6 cellular contexts compared by ENCODE assay signal in the genomic region with DNA sequence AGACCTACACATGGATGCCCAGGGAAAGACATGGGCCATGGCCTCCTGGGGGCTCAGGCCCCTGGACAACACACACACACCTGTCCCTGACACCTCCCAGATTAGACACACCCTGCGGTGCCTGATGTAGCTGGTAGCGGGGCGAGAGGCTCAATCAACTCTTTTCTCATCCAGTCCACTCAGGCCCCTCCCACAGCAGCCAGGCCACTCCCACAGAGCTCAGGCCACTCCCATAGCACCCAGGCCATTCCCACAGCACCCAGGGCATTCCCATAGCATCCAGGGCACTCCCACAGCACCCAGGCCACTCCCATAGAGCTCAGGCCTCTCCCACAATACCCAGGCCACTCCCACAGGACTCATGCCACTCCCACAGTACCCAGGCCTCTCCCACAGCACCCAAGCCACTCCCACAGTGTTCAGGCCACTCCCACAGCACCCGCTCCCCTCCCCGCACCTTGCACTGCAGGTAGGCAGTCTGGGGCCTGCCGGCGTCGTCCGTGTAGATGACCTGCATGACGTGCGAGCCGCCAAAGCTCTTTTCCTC. TPM values are rescaled to one million over a fixed set of nuclear protein-coding genes. Genes with fewer than 3 reads are reported as not detected.
DNase-seq lines count a peak whose midpoint lies in the region; ATAC-seq, FAIRE-seq and TF ChIP-seq lines count a peak whose summit lies in the region.
"Not testable (repeated sequence)": the region's sequence is repeated elsewhere in the genome, so short reads cannot be mapped to it uniquely, and the experiment has no call there.

No MANE protein-coding gene starts in this region.

- H3K27ac ChIP-seq in K562 (ENCODE audit: extremely low read depth, low read depth, low read length); naive thymus-derived CD4-positive, alpha-beta T cell (ENCODE audit: low read depth, low read length); tibial nerve: not testable (repeated sequence)

- not testable (repeated sequence) for H3K9me3 Mint-ChIP-seq in activated CD4-positive, alpha-beta T cell treated with anti-CD3 and anti-CD28 coated beads for 36 hours (ENCODE audit: low read depth); naive thymus-derived CD4-positive, alpha-beta T cell

- not testable (repeated sequence) for H3K4me2 ChIP-seq in K562 (ENCODE audit: insufficient read depth, low read length)

- peak; percentile 68 for DNase-seq in activated CD4-positive, alpha-beta T cell treated with anti-CD3 and anti-CD28 coated beads for 36 hours
- not testable (repeated sequence) for DNase-seq in K562 (ENCODE audit: extremely low read depth in 1 of 4, low spot score in 3 of 4)
- DNase-seq in naive thymus-derived CD4-positive, alpha-beta T cell, result peak in 8 of 9 donors; percentile 45 to 77 (median 58)
- peak; percentile 2 to 14 for DNase-seq in tibial nerve (ENCODE audit: low spot score in 2 of 2)

- not testable (repeated sequence) for H4K20me1 ChIP-seq in K562 (replicated peaks; ENCODE audit: control insufficient read depth, insufficient read depth, low read length)

- H3K27me3 ChIP-seq in K562 (ENCODE audit: control insufficient read depth in 2 of 2, insufficient read depth in 2 of 2, low read length in 2 of 2); naive thymus-derived CD4-positive, alpha-beta T cell (ENCODE audit: control insufficient read depth in 2 of 2, insufficient read depth in 2 of 2, low read length in 2 of 2); tibial nerve: not testable (repeated sequence)

- intact Hi-C loops in activated CD4-positive, alpha-beta T cell treated with anti-CD3 and anti-CD28 coated beads for 36 hours (cut with DNase I, micrococcal nuclease); K562 (cut with micrococcal nuclease); naive thymus-derived CD4-positive, alpha-beta T cell (cut with micrococcal nuclease): not testable (repeated sequence)

- POLR2A ChIA-PET in activated CD4-positive, alpha-beta T cell treated with anti-CD3 and anti-CD28 coated beads for 36 hours (lab: Charles Lee); K562 (lab: Yijun Ruan, JAX); naive thymus-derived CD4-positive, alpha-beta T cell (lab: Charles Lee): not testable (repeated sequence)

- H3K9me1 ChIP-seq in K562 (ENCODE audit: control insufficient read depth, insufficient read depth, low read length), result not testable (repeated sequence)

- not testable (repeated sequence) for H3K36me3 Mint-ChIP-seq in activated CD4-positive, alpha-beta T cell treated with anti-CD3 and anti-CD28 coated beads for 36 hours (ENCODE audit: low read depth); naive thymus-derived CD4-positive, alpha-beta T cell

- in situ Hi-C loops in K562 (cut with MboI), result loop anchor here (25.0 kb wide), 1 partner anchor 572 kb away; a partner anchor contains a TSS

- H3K79me2 ChIP-seq in K562 (ENCODE audit: control insufficient read depth, insufficient read depth, low read length), result not testable (repeated sequence)

- not testable (repeated sequence) for H3K27ac Mint-ChIP-seq in activated CD4-positive, alpha-beta T cell treated with anti-CD3 and anti-CD28 coated beads for 36 hours; naive thymus-derived CD4-positive, alpha-beta T cell

- TF ChIP-seq RAD21 in K562 (CRISPR knock-in tag; conservative IDR thresholded peaks at IDR 0.05 in 1 of 2, IDR thresholded peaks at IDR 0.05 in 1 of 2), result not testable (repeated sequence)

- not testable (repeated sequence) for H3K9me3 ChIP-seq in K562 (replicated peaks; ENCODE audit: control insufficient read depth, insufficient read depth, low read depth, low read length); naive thymus-derived CD4-positive, alpha-beta T cell (ENCODE audit: control insufficient read depth in 2 of 3, low read length in 3 of 3); tibial nerve

- H3K36me3 ChIP-seq in K562 (ENCODE audit: control insufficient read depth, insufficient read depth, low read length); naive thymus-derived CD4-positive, alpha-beta T cell (ENCODE audit: control insufficient read depth in 2 of 3, insufficient read depth in 3 of 3, low read length in 3 of 3); tibial nerve: not testable (repeated sequence)

- not testable (repeated sequence) for TF ChIP-seq EP300 in K562 (IDR thresholded peaks at IDR 0.05; ENCODE audit: low read length); tibial nerve (IDR thresholded peaks at IDR 0.05)

- TF ChIP-seq CTCF in K562 (IDR thresholded peaks at IDR 0.05 in 2 of 3, conservative IDR thresholded peaks at IDR 0.05 in 1 of 3; ENCODE audit: insufficient read depth in 2 of 3, low read depth in 1 of 3, low read length in 3 of 3); tibial nerve (IDR thresholded peaks at IDR 0.05): not testable (repeated sequence)

- not testable (repeated sequence) for H3K4me1 Mint-ChIP-seq in activated CD4-positive, alpha-beta T cell treated with anti-CD3 and anti-CD28 coated beads for 36 hours; naive thymus-derived CD4-positive, alpha-beta T cell

- TF ChIP-seq POLR2A in K562 (conservative IDR thresholded peaks at IDR 0.05); tibial nerve (IDR thresholded peaks at IDR 0.05): not testable (repeated sequence)

- not testable (repeated sequence) for H3K9ac ChIP-seq in K562 (ENCODE audit: insufficient read depth in 1 of 2, low read depth in 2 of 2, low read length in 2 of 2)

- ATAC-seq in GM19463 (IDR thresholded peaks at IDR 0.05; ENCODE audit: unreplicated experiment) (peak; percentile 47), HG03095 (IDR thresholded peaks at IDR 0.05; ENCODE audit: unreplicated experiment) (peak; percentile 36), K562 (peak; percentile 97)
- ATAC-seq in activated CD4-positive, alpha-beta T cell treated with anti-CD3 and anti-CD28 coated beads for 36 hours, result peak; percentile 69
- peak; percentile 75 for ATAC-seq in naive thymus-derived CD4-positive, alpha-beta T cell

- not testable (repeated sequence) for BruUV-seq in K562 (replicated peaks; lab: Mats Ljungman, UMichigan)

- H3K4me3 ChIP-seq in K562; naive thymus-derived CD4-positive, alpha-beta T cell (ENCODE audit: low read length); tibial nerve: not testable (repeated sequence)

- 0% methylated on average over 2 of the region's 12 CpGs for WGBS in K562 (ENCODE audit: insufficient coverage, low coverage, missing lambda C conversion rate)
- WGBS in tibial nerve, 2 donors, result 43 to 76% methylated on average over 2 to 3 of the region's 12 CpGs

- H3K4me3 Mint-ChIP-seq in activated CD4-positive, alpha-beta T cell treated with anti-CD3 and anti-CD28 coated beads for 36 hours; naive thymus-derived CD4-positive, alpha-beta T cell: not testable (repeated sequence)

- CTCF ChIA-PET in activated CD4-positive, alpha-beta T cell treated with anti-CD3 and anti-CD28 coated beads for 36 hours (lab: Charles Lee); K562 (lab: Yijun Ruan, JAX; ENCODE audit: low intra/inter-chr PET ratio); naive thymus-derived CD4-positive, alpha-beta T cell (lab: Charles Lee): not testable (repeated sequence)

- not testable (repeated sequence) for H2AFZ ChIP-seq in K562 (ENCODE audit: low read depth, low read length)

- not testable (repeated sequence) for H3K4me1 ChIP-seq in K562 (replicated peaks in 1 of 2; ENCODE audit: control insufficient read depth in 2 of 2, insufficient read depth in 2 of 2, low read length in 2 of 2); naive thymus-derived CD4-positive, alpha-beta T cell (ENCODE audit: control insufficient read depth in 2 of 2, insufficient read depth in 2 of 2, low read length in 2 of 2); tibial nerve

- peak; percentile 83 for FAIRE-seq in K562 (lab: Jason Lieb, UNC)

- not testable (repeated sequence) for H3K27me3 Mint-ChIP-seq in activated CD4-positive, alpha-beta T cell treated with anti-CD3 and anti-CD28 coated beads for 36 hours; naive thymus-derived CD4-positive, alpha-beta T cell

RNA-seq across cellular contexts. Expression of a gene that starts 11.9 kb away (rescaled TPM):
- total RNA-seq in activated CD4-positive, alpha-beta T cell treated with anti-CD3 and anti-CD28 coated beads for 36 hours, result 10 to 100 TPM; 32.6 to 46.1 TPM
- 11.0 and 31.6 TPM in 2 replicates for total RNA-seq in K562 (2011; cell fraction: chromatin; rRNA removed; ENCODE audit: low replicate concordance)
- total RNA-seq in K562 (2011; cell fraction: nucleolus; rRNA removed), result 83.9 and 98.7 TPM in 2 replicates
- 48.7 and 61.8 TPM in 2 replicates for total RNA-seq in K562 (2011; cell fraction: nucleoplasm; rRNA removed)
- total RNA-seq in K562 (2014; rRNA removed), result 132 and 160 TPM in 2 replicates
- total RNA-seq in K562 (2014; rRNA removed; fragmentation: Illumina TruSeq; extraction: Trizol), result 70.3 and 80.8 TPM in 2 replicates
- 141 TPM in 2 replicates for total RNA-seq in K562 (2015; rRNA removed; fragmentation: Illumina TruSeq; extraction: Trizol)
- total RNA-seq in K562 (2021), result 97.8 and 104 TPM in 2 replicates
- polyA plus RNA-seq in K562 (2011; rRNA removed), result 84.6 and 113 TPM in 2 replicates
- polyA plus RNA-seq in K562 (2011; cell fraction: cytosol; rRNA removed), result 138 and 266 TPM in 2 replicates
- polyA plus RNA-seq in K562 (2011; cell fraction: nucleus; rRNA removed), result 45.6 and 63.7 TPM in 2 replicates
- 130 and 185 TPM in 2 replicates for polyA plus RNA-seq in K562 (2012)
- 220 and 231 TPM in 2 replicates for polyA plus RNA-seq in K562 (2014; fragmentation: Illumina TruSeq; extraction: Trizol)
- 10 to 100 TPM; 32.3 to 85.8 TPM for polyA plus RNA-seq in K562 (2014; fragmentation: Nextera tagmentation; extraction: Ambion mirVana)
- 175 and 180 TPM in 2 replicates for polyA plus RNA-seq in K562 (2014; rRNA removed)
- polyA minus RNA-seq in K562 (2011; rRNA and poly(A)+ RNA removed), result 17.4 and 27.2 TPM in 2 replicates
- 16.4 and 17.5 TPM in 2 replicates for polyA minus RNA-seq in K562 (2011; cell fraction: cytosol; rRNA and poly(A)+ RNA removed)
- 51.5 and 65.8 TPM in 2 replicates for polyA minus RNA-seq in K562 (2011; cell fraction: nucleus; rRNA and poly(A)+ RNA removed)
- 10 to 100 TPM; 36.9 to 47.7 (median 41.3) TPM for total RNA-seq in naive thymus-derived CD4-positive, alpha-beta T cell
- 100 to 1,000 TPM in 1 of 2 donors, 10 to 100 TPM in 1; 64.2 to 109 TPM for polyA plus RNA-seq in naive thymus-derived CD4-positive, alpha-beta T cell
- total RNA-seq in tibial nerve, result 10 to 100 TPM in 3 of 4 donors, 1 to 10 TPM in 1; 9.6 to 24.0 (median 18.9) TPM

RNA-seq across cellular contexts. Expression of a gene that starts 25.8 kb away (rescaled TPM):
- total RNA-seq in activated CD4-positive, alpha-beta T cell treated with anti-CD3 and anti-CD28 coated beads for 36 hours, result 10 to 100 TPM; 13.6 to 14.4 TPM
- total RNA-seq in K562 (2011; cell fraction: chromatin; rRNA removed; ENCODE audit: low replicate concordance), result 20.9 and 70.7 TPM in 2 replicates
- 74.0 and 78.4 TPM in 2 replicates for total RNA-seq in K562 (2011; cell fraction: nucleolus; rRNA removed)
- total RNA-seq in K562 (2011; cell fraction: nucleoplasm; rRNA removed), result 23.7 and 31.9 TPM in 2 replicates
- total RNA-seq in K562 (2014; rRNA removed) (51.2 and 62.4 TPM in 2 replicates), K562 (2014; rRNA removed; fragmentation: Illumina TruSeq; extraction: Trizol) (14.1 and 21.3 TPM in 2 replicates), K562 (2015; rRNA removed; fragmentation: Illumina TruSeq; extraction: Trizol) (38.3 and 38.5 TPM in 2 replicates), K562 (2021) (64.7 and 66.0 TPM in 2 replicates), tibial nerve (10 to 100 TPM; 14.6 to 41.4 (median 28.2) TPM)
- polyA plus RNA-seq in K562 (2011; rRNA removed) (25.8 and 28.5 TPM in 2 replicates), K562 (2014; fragmentation: Illumina TruSeq; extraction: Trizol) (33.2 and 52.4 TPM in 2 replicates), K562 (2014; fragmentation: Nextera tagmentation; extraction: Ambion mirVana) (under 1 TPM; 0.61 to 0.78 TPM), K562 (2014; rRNA removed) (64.8 and 65.7 TPM in 2 replicates)
- 21.8 and 77.0 TPM in 2 replicates for polyA plus RNA-seq in K562 (2011; cell fraction: cytosol; rRNA removed)
- polyA plus RNA-seq in K562 (2011; cell fraction: nucleus; rRNA removed), result 35.4 and 76.1 TPM in 2 replicates
- 42.1 and 48.6 TPM in 2 replicates for polyA plus RNA-seq in K562 (2012)
- 11.1 and 23.2 TPM in 2 replicates for polyA minus RNA-seq in K562 (2011; rRNA and poly(A)+ RNA removed)
- 28.3 and 46.6 TPM in 2 replicates for polyA minus RNA-seq in K562 (2011; cell fraction: cytosol; rRNA and poly(A)+ RNA removed)
- 19.7 and 29.1 TPM in 2 replicates for polyA minus RNA-seq in K562 (2011; cell fraction: nucleus; rRNA and poly(A)+ RNA removed)
- total RNA-seq in naive thymus-derived CD4-positive, alpha-beta T cell, result 10 to 100 TPM; 12.4 to 25.3 (median 24.7) TPM
- polyA plus RNA-seq in naive thymus-derived CD4-positive, alpha-beta T cell, result 10 to 100 TPM in 1 of 2 donors, 1 to 10 TPM in 1; 8.7 to 18.5 TPM

RNA-seq across cellular contexts. Expression of a gene that starts 25.9 kb away (rescaled TPM):
- total RNA-seq in activated CD4-positive, alpha-beta T cell treated with anti-CD3 and anti-CD28 coated beads for 36 hours, result 1 to 10 TPM; 6.1 to 9.1 TPM
- 4.3 and 16.0 TPM in 2 replicates for total RNA-seq in K562 (2011; cell fraction: chromatin; rRNA removed; ENCODE audit: low replicate concordance)
- 9.1 and 10.8 TPM in 2 replicates for total RNA-seq in K562 (2011; cell fraction: nucleolus; rRNA removed)
- total RNA-seq in K562 (2011; cell fraction: nucleoplasm; rRNA removed), result 6.9 and 7.2 TPM in 2 replicates
- 21.4 and 41.5 TPM in 2 replicates for total RNA-seq in K562 (2014; rRNA removed)
- 5.7 and 7.2 TPM in 2 replicates for total RNA-seq in K562 (2014; rRNA removed; fragmentation: Illumina TruSeq; extraction: Trizol)
- 13.5 and 15.2 TPM in 2 replicates for total RNA-seq in K562 (2015; rRNA removed; fragmentation: Illumina TruSeq; extraction: Trizol)
- 18.5 and 19.6 TPM in 2 replicates for total RNA-seq in K562 (2021)
- 4.6 and 4.7 TPM in 2 replicates for polyA plus RNA-seq in K562 (2011; rRNA removed)
- 6.4 and 21.6 TPM in 2 replicates for polyA plus RNA-seq in K562 (2011; cell fraction: cytosol; rRNA removed)
- 3.5 and 6.3 TPM in 2 replicates for polyA plus RNA-seq in K562 (2011; cell fraction: nucleus; rRNA removed)
- polyA plus RNA-seq in K562 (2012), result 10.7 and 13.3 TPM in 2 replicates
- 7.1 and 10.0 TPM in 2 replicates for polyA plus RNA-seq in K562 (2014; fragmentation: Illumina TruSeq; extraction: Trizol)
- 10 to 100 TPM in 1 of 2 experiments, 1 to 10 TPM in 1; 6.7 to 11.8 TPM for polyA plus RNA-seq in K562 (2014; fragmentation: Nextera tagmentation; extraction: Ambion mirVana)
- 13.8 and 18.1 TPM in 2 replicates for polyA plus RNA-seq in K562 (2014; rRNA removed)
- 1.5 and 2.0 TPM in 2 replicates for polyA minus RNA-seq in K562 (2011; rRNA and poly(A)+ RNA removed)
- 3.6 and 6.6 TPM in 2 replicates for polyA minus RNA-seq in K562 (2011; cell fraction: cytosol; rRNA and poly(A)+ RNA removed)
- 3.4 and 3.9 TPM in 2 replicates for polyA minus RNA-seq in K562 (2011; cell fraction: nucleus; rRNA and poly(A)+ RNA removed)
- total RNA-seq in naive thymus-derived CD4-positive, alpha-beta T cell, result 10 to 100 TPM in 3 of 5 experiments, 1 to 10 TPM in 2; 4.0 to 14.3 (median 10.1) TPM
- polyA plus RNA-seq in naive thymus-derived CD4-positive, alpha-beta T cell, result 10 to 100 TPM; 18.1 to 24.7 TPM
- total RNA-seq in tibial nerve, result 10 to 100 TPM; 17.4 to 21.0 (median 19.1) TPM

RNA-seq across cellular contexts. Expression of a gene that starts 27.0 kb away (rescaled TPM):
- total RNA-seq in activated CD4-positive, alpha-beta T cell treated with anti-CD3 and anti-CD28 coated beads for 36 hours, result 10 to 100 TPM; 28.6 to 30.1 TPM
- 12.1 and 23.0 TPM in 2 replicates for total RNA-seq in K562 (2011; cell fraction: chromatin; rRNA removed; ENCODE audit: low replicate concordance)
- 8.4 and 13.2 TPM in 2 replicates for total RNA-seq in K562 (2011; cell fraction: nucleolus; rRNA removed)
- total RNA-seq in K562 (2011; cell fraction: nucleoplasm; rRNA removed), result 11.2 and 14.5 TPM in 2 replicates
- 0.73 and 1.8 TPM in 2 replicates for total RNA-seq in K562 (2014; rRNA removed)
- 0.19 and 0.69 TPM in 2 replicates for total RNA-seq in K562 (2014; rRNA removed; fragmentation: Illumina TruSeq; extraction: Trizol)
- total RNA-seq in K562 (2015; rRNA removed; fragmentation: Illumina TruSeq; extraction: Trizol), result 0.94 and 1.4 TPM in 2 replicates
- total RNA-seq in K562 (2021), result 2.9 and 3.5 TPM in 2 replicates
- polyA plus RNA-seq in K562 (2011; rRNA removed), result 1.5 and 3.3 TPM in 2 replicates
- 2.1 and 2.8 TPM in 2 replicates for polyA plus RNA-seq in K562 (2011; cell fraction: cytosol; rRNA removed)
- 13.0 and 14.1 TPM in 2 replicates for polyA plus RNA-seq in K562 (2011; cell fraction: nucleus; rRNA removed)
- 3.9 and 6.8 TPM in 2 replicates for polyA plus RNA-seq in K562 (2012)
- 1.5 and 2.6 TPM in 2 replicates for polyA plus RNA-seq in K562 (2014; fragmentation: Illumina TruSeq; extraction: Trizol)
- polyA plus RNA-seq in K562 (2014; fragmentation: Nextera tagmentation; extraction: Ambion mirVana), result under 1 TPM in 1 of 2 experiments, not detected in 1; 0.01 TPM
- 2.4 and 2.5 TPM in 2 replicates for polyA plus RNA-seq in K562 (2014; rRNA removed)
- 1.4 and 1.6 TPM in 2 replicates for polyA minus RNA-seq in K562 (2011; rRNA and poly(A)+ RNA removed)
- 2.8 TPM in 1 of 2 replicates, not detected in the other for polyA minus RNA-seq in K562 (2011; cell fraction: cytosol; rRNA and poly(A)+ RNA removed)
- 2.6 and 3.1 TPM in 2 replicates for polyA minus RNA-seq in K562 (2011; cell fraction: nucleus; rRNA and poly(A)+ RNA removed)
- 10 to 100 TPM; 16.6 to 36.3 (median 24.0) TPM for total RNA-seq in naive thymus-derived CD4-positive, alpha-beta T cell
- polyA plus RNA-seq in naive thymus-derived CD4-positive, alpha-beta T cell, result 10 to 100 TPM; 11.3 to 15.9 TPM
- 10 to 100 TPM; 10.5 to 56.1 (median 32.3) TPM for total RNA-seq in tibial nerve

RNA-seq across cellular contexts. Expression of a gene that starts 52.9 kb away (rescaled TPM):
- total RNA-seq in activated CD4-positive, alpha-beta T cell treated with anti-CD3 and anti-CD28 coated beads for 36 hours, result 10 to 100 TPM; 23.4 to 43.5 TPM
- total RNA-seq in K562 (2011; cell fraction: chromatin; rRNA removed; ENCODE audit: low replicate concordance), result 59.6 and 142 TPM in 2 replicates
- 57.0 and 58.6 TPM in 2 replicates for total RNA-seq in K562 (2011; cell fraction: nucleolus; rRNA removed)
- 63.1 and 82.7 TPM in 2 replicates for total RNA-seq in K562 (2011; cell fraction: nucleoplasm; rRNA removed)
- total RNA-seq in K562 (2014; rRNA removed), result 5.6 and 9.1 TPM in 2 replicates
- 3.4 and 3.7 TPM in 2 replicates for total RNA-seq in K562 (2014; rRNA removed; fragmentation: Illumina TruSeq; extraction: Trizol)
- 7.7 and 7.8 TPM in 2 replicates for total RNA-seq in K562 (2015; rRNA removed; fragmentation: Illumina TruSeq; extraction: Trizol)
- total RNA-seq in K562 (2021), result 17.0 and 17.6 TPM in 2 replicates
- 6.0 and 9.1 TPM in 2 replicates for polyA plus RNA-seq in K562 (2011; rRNA removed)
- 4.2 and 12.3 TPM in 2 replicates for polyA plus RNA-seq in K562 (2011; cell fraction: cytosol; rRNA removed)
- polyA plus RNA-seq in K562 (2011; cell fraction: nucleus; rRNA removed), result 38.0 and 69.8 TPM in 2 replicates
- 5.3 and 17.9 TPM in 2 replicates for polyA plus RNA-seq in K562 (2012)
- 7.9 and 11.4 TPM in 2 replicates for polyA plus RNA-seq in K562 (2014; fragmentation: Illumina TruSeq; extraction: Trizol)
- under 1 TPM in 1 of 2 experiments, not detected in 1; 0.77 TPM for polyA plus RNA-seq in K562 (2014; fragmentation: Nextera tagmentation; extraction: Ambion mirVana)
- polyA plus RNA-seq in K562 (2014; rRNA removed), result 24.8 and 26.1 TPM in 2 replicates
- polyA minus RNA-seq in K562 (2011; rRNA and poly(A)+ RNA removed), result 1.1 and 3.8 TPM in 2 replicates
- 2.5 and 7.6 TPM in 2 replicates for polyA minus RNA-seq in K562 (2011; cell fraction: cytosol; rRNA and poly(A)+ RNA removed)
- polyA minus RNA-seq in K562 (2011; cell fraction: nucleus; rRNA and poly(A)+ RNA removed), result 4.0 and 5.5 TPM in 2 replicates
- 10 to 100 TPM; 22.8 to 85.3 (median 64.6) TPM for total RNA-seq in naive thymus-derived CD4-positive, alpha-beta T cell
- polyA plus RNA-seq in naive thymus-derived CD4-positive, alpha-beta T cell, result 1 to 10 TPM; 3.4 to 6.7 TPM
- total RNA-seq in tibial nerve, result 10 to 100 TPM in 1 of 4 donors, 1 to 10 TPM in 3; 1.5 to 10.0 (median 6.7) TPM

Comparison
In these comparisons a context has a peak if more than half of its experiments do, and no peak if none do; other contexts are left out.
1. ATAC-seq: peak in every context shown above with its lines; median percentile 97 in K562; 75 in naive thymus-derived CD4-positive, alpha-beta T cell; 69 in activated CD4-positive, alpha-beta T cell treated with anti-CD3 and anti-CD28 coated beads for 36 hours; 47 in GM19463; 36 in HG03095.